In the genomic region with DNA sequence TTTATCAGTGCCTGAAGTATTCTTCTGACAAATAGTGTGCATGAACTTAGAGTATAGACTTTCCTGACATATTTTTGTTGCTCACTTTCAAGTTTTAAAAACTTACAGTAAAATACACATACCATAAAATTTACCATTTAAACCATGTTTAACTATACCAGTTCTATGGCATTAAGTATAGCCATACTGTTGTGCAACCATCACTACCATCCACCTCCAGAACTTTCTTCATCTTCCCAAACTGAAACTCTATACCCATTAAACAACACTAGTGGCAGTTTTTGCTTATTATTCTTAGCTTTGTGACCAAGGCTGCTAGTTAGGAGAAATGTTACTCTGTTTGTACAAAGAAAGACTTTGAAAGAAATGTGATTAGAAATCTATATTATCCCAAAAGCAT, we compare ENCODE assay signal across 17 cellular contexts. TPM values are rescaled to one million over a fixed set of nuclear protein-coding genes. Genes with fewer than 3 reads are reported as not detected.
A peak's percentile ranks its signal among the peaks of the same experiment; 100 is the strongest.
DNase-seq lines count a peak whose midpoint lies in the region; ATAC-seq, FAIRE-seq and TF ChIP-seq lines count a peak whose summit lies in the region.
"Had no signal": no experiment of that assay in that cellular context is flagged by ENCODE, and none has a peak within 500 bp of the region (broad histone marks: within the 10 kb centered on the region; RNA-seq: fewer than 3 reads in every experiment).

No MANE protein-coding gene starts in this region.

- no peaks in the 10 kb centered on the region for H4K20me1 ChIP-seq in IMR-90 (ENCODE audit: insufficient read depth, low read length)

- H3K9me1 ChIP-seq in IMR-90 (ENCODE audit: insufficient read depth, low read length) = no peaks in the 10 kb centered on the region; the same call in 1 of the 2 replicates

- no peaks in the 10 kb centered on the region; a peak in 2 of 4 replicates for H3K79me1 ChIP-seq in IMR-90 (ENCODE audit: low read depth in 1 of 2, low read length in 2 of 2)

- dilution Hi-C loops in IMR-90 (cut with HindIII; ENCODE audit: low sequenced_read_pairs, unreplicated experiment) = no loop called here

- no peak for TF ChIP-seq EP300 in A549 (IDR thresholded peaks at IDR 0.05)

- POLR2A ChIA-PET in A549 (lab: Yijun Ruan, JAX) (no interaction called here), IMR-90 (lab: Charles Lee; ENCODE audit: unreplicated experiment) (no interaction called here)

- H3K14ac ChIP-seq in IMR-90 (replicated peaks; ENCODE audit: low read depth, low read length) = no peak overlapping the region

- no peak overlapping the region for H3K23ac ChIP-seq in IMR-90 (ENCODE audit: low read depth, low read length)

- H2BK120ac ChIP-seq in IMR-90 (ENCODE audit: low read depth, low read length) = no peak overlapping the region

- H4K91ac ChIP-seq in IMR-90 (ENCODE audit: insufficient read depth, low read depth, low read length) = no peak overlapping the region

- no peaks in the 10 kb centered on the region for H3K36me3 ChIP-seq in IMR-90 (ENCODE audit: control insufficient read depth, insufficient read depth, low read length)
- no peaks in the 10 kb centered on the region for H3K36me3 ChIP-seq in H7 (replicated peaks; ENCODE audit: control insufficient read depth, insufficient read depth, low read length)

- in situ Hi-C loops in IMR-90 (cut with MboI; ENCODE audit: low sequenced_read_pairs) = no loop called here
- in situ Hi-C loops in G401 (cut with HindIII; ENCODE audit: low sequenced_read_pairs) = no loop called here

- no peak for FAIRE-seq in A549 (lab: Jason Lieb, UNC)
- FAIRE-seq: A204.1, GM12878 had no signal

- no peak for ATAC-seq in A549
- ATAC-seq in IMR-90 (ENCODE audit: low read depth) = peak; percentile 48; the same call in 1 of the 2 replicates
- no peak for ATAC-seq in GM18873 (IDR thresholded peaks at IDR 0.05; ENCODE audit: low FRiP score, unreplicated experiment)
- ATAC-seq: GM12878, GM23338 had no signal

- H2BK20ac ChIP-seq in IMR-90 (ENCODE audit: low read depth, low read length) = no peak overlapping the region

- no peak overlapping the region for H2AFZ ChIP-seq in IMR-90 (replicated peaks; ENCODE audit: low read length, poor library complexity)
- H2AFZ ChIP-seq: GM23338 had no signal

- no peak overlapping the region for H3K18ac ChIP-seq in IMR-90 (ENCODE audit: low read depth, low read length)

- H3K27ac ChIP-seq in A549 = peak overlapping the region; percentile 80 to 94
- H3K27ac ChIP-seq in IMR-90 (ENCODE audit: insufficient read depth, low read length) = no peak overlapping the region
- peak overlapping the region; percentile 72 for H3K27ac ChIP-seq in VCaP
- H3K27ac ChIP-seq: BLaER1 had no signal

- intact Hi-C loops in IMR-90 (cut with micrococcal nuclease) = no loop called here

- no peak overlapping the region for H2BK5ac ChIP-seq in IMR-90 (ENCODE audit: low read depth, low read length, poor library complexity, severe bottlenecking)

- no peak overlapping the region for H3K4ac ChIP-seq in IMR-90 (ENCODE audit: low read depth, low read length)

- H2AK9ac ChIP-seq in IMR-90 (replicated peaks; ENCODE audit: low read depth, low read length, poor library complexity) = no peak overlapping the region

- H3K56ac ChIP-seq in IMR-90 (ENCODE audit: extremely low read depth, insufficient read depth, low read length) = no peak overlapping the region

- BruUV-seq in IMR-90 (replicated peaks; lab: Mats Ljungman, UMichigan) = no TSS peak

- H3K9me3 ChIP-seq in A549 = no peaks in the 10 kb centered on the region
- no peaks in the 10 kb centered on the region for H3K9me3 ChIP-seq in IMR-90 (ENCODE audit: control insufficient read depth, insufficient read depth, low read length)

- TF ChIP-seq CTCF in A549 (IDR thresholded peaks at IDR 0.05) (no peak), IMR-90 (conservative IDR thresholded peaks at IDR 0.05; ENCODE audit: low read depth, low read length) (no peak), VCaP (conservative IDR thresholded peaks at IDR 0.05) (no peak)

- H3K4me2 ChIP-seq in A549 (peak overlapping the region; percentile 93), IMR-90 (ENCODE audit: low read depth, low read length) (no peak overlapping the region)
- H3K4me2 ChIP-seq: BLaER1, GM23338 had no signal

- H4K5ac ChIP-seq in IMR-90 (ENCODE audit: low read depth, low read length) = no peak overlapping the region

- H2BK15ac ChIP-seq in IMR-90 (ENCODE audit: low read depth, low read length) = no peak overlapping the region

- CTCF ChIA-PET in A549 (lab: Yijun Ruan, JAX) (no interaction called here), IMR-90 (lab: Yijun Ruan, JAX) (no interaction called here)

- peaks cover 41% of the 10 kb centered on the region for H3K4me1 ChIP-seq in A549
- H3K4me1 ChIP-seq in IMR-90 (ENCODE audit: control insufficient read depth, insufficient read depth, low read length) = no peaks in the 10 kb centered on the region; the same call in 1 of the 2 replicates
- H3K4me1 ChIP-seq: BLaER1 had no signal

- no peak overlapping the region for H3K9ac ChIP-seq in IMR-90 (ENCODE audit: low read depth, low read length)
- H3K9ac ChIP-seq: BLaER1 had no signal

- H2AK5ac ChIP-seq in IMR-90 (ENCODE audit: low read depth, low read length) = no peak overlapping the region

- no peak for DNase-seq in A549 (ENCODE audit: low read depth in 1 of 2, low spot score in 1 of 2)
- peak; percentile 27 for DNase-seq in IMR-90
- peak; percentile 10 for DNase-seq in fibroblast of peridontal ligament (ENCODE audit: extremely low read depth)
- DNase-seq in NCI-H1105 treated with DMSO at 0.1 percent for 48 hours (lab: John Stamatoyannopoulos, UW) = no peak
- no peak for DNase-seq in G401 (ENCODE audit: low spot score)
- DNase-seq in H7 = no peak
- DNase-seq: AML-193; CD4-positive, CD25-positive, alpha-beta regulatory T cell; DMS 273 treated with DMSO at 0.1 percent for 48 hours; H9 had no signal

- H3K27me3 ChIP-seq in IMR-90 (ENCODE audit: control insufficient read depth, insufficient read depth, low read length) (no peaks in the 10 kb centered on the region), H7 (ENCODE audit: control insufficient read depth, insufficient read depth, low read length) (no peaks in the 10 kb centered on the region)

- TF ChIP-seq POLR2A in A549 (IDR thresholded peaks at IDR 0.05; ENCODE audit: low read length) (no peak), IMR-90 (IDR thresholded peaks at IDR 0.05; ENCODE audit: low read depth, low read length) (no peak)

- TF ChIP-seq RAD21 in A549 (conservative IDR thresholded peaks at IDR 0.05 in 1 of 2, IDR thresholded peaks at IDR 0.05 in 1 of 2) (no peak), IMR-90 (IDR thresholded peaks at IDR 0.05; ENCODE audit: low read length) (no peak)

- no peak overlapping the region for H3K4me3 ChIP-seq in A549
- H3K4me3 ChIP-seq in IMR-90 (ENCODE audit: insufficient read depth, low read depth, low read length) = no peak overlapping the region
- H3K4me3 ChIP-seq in H7 (ENCODE audit: insufficient read depth, low read depth, low read length) = no peak overlapping the region
- H3K4me3 ChIP-seq: BLaER1, GM12878, GM23338 had no signal

- no peak overlapping the region for H4K8ac ChIP-seq in IMR-90 (ENCODE audit: low read depth in 2 of 2, low read length in 2 of 2)

RNA-seq across cellular contexts. Expression of gene ATP7A, which starts 25.8 kb away (rescaled TPM):
- polyA plus RNA-seq in A549 (2011; rRNA removed) (12.2 and 13.0 TPM in 2 replicates), A549 (2017; fragmentation: RNase III; extraction: RNeasy Plus Mini Kit Qiagen cat#74134 plus additional on column Dnase treatment) (6.0 to 6.8 TPM (median 6.5 TPM) in 3 replicates), IMR-90 (2012; rRNA removed) (2.9 and 4.2 TPM in 2 replicates)
- 1.1 and 1.4 TPM in 2 replicates for polyA plus RNA-seq in A549 (2012; cell fraction: cytosol; rRNA removed)
- 1.1 and 1.6 TPM in 2 replicates for polyA plus RNA-seq in A549 (2012; cell fraction: nucleus; rRNA removed)
- 15.8 and 18.4 TPM in 2 replicates for polyA minus RNA-seq in A549 (2011; rRNA and poly(A)+ RNA removed)
- 21.1 and 22.4 TPM in 2 replicates for total RNA-seq in IMR-90 (2012; rRNA removed)
- polyA plus RNA-seq in IMR-90 (2012; cell fraction: cytosol; rRNA removed) = 0.75 and 0.89 TPM in 2 replicates
- 0.41 and 3.3 TPM in 2 replicates for polyA plus RNA-seq in IMR-90 (2012; cell fraction: nucleus; rRNA removed; ENCODE audit: low replicate concordance)
- 1.4 and 5.2 TPM in 2 replicates for total RNA-seq in G401 (2014; rRNA removed; shearing (Covaris generic))
- total RNA-seq in H7 (2014; rRNA removed; shearing (Covaris generic)) = 2.1 and 2.5 TPM in 2 replicates

RNA-seq across cellular contexts. Expression of gene PGAM4, which starts 33.1 kb away (rescaled TPM):
- 0.22 TPM in 1 of 2 replicates, not detected in the other for polyA plus RNA-seq in A549 (2011; rRNA removed)
- not detected in 2 replicates for polyA plus RNA-seq in A549 (2012; cell fraction: cytosol; rRNA removed)
- polyA plus RNA-seq in A549 (2012; cell fraction: nucleus; rRNA removed) = not detected in 2 replicates
- polyA plus RNA-seq in A549 (2017; fragmentation: RNase III; extraction: RNeasy Plus Mini Kit Qiagen cat#74134 plus additional on column Dnase treatment) = 0.17 TPM in 1 of 3 replicates, not detected in the others
- polyA minus RNA-seq in A549 (2011; rRNA and poly(A)+ RNA removed) = not detected in 2 replicates
- total RNA-seq in IMR-90 (2012; rRNA removed) = 0.72 TPM in 1 of 2 replicates, not detected in the other
- 0.46 TPM in 1 of 2 replicates, not detected in the other for polyA plus RNA-seq in IMR-90 (2012; rRNA removed)
- not detected in 2 replicates for polyA plus RNA-seq in IMR-90 (2012; cell fraction: cytosol; rRNA removed)
- not detected in 2 replicates for polyA plus RNA-seq in IMR-90 (2012; cell fraction: nucleus; rRNA removed; ENCODE audit: low replicate concordance)
- 0.17 TPM in 1 of 2 replicates, not detected in the other for total RNA-seq in G401 (2014; rRNA removed; shearing (Covaris generic))
- total RNA-seq in H7 (2014; rRNA removed; shearing (Covaris generic)) = 0.26 and 0.28 TPM in 2 replicates
- total RNA-seq: CD4-positive, CD25-positive, alpha-beta regulatory T cell; Daoy had no signal
- polyA plus RNA-seq: CD4-positive, CD25-positive, alpha-beta regulatory T cell; GM23338 had no signal

RNA-seq across cellular contexts. Expression of gene COX7B, which starts 37.0 kb away (rescaled TPM):
- polyA plus RNA-seq in A549 (2011; rRNA removed) (1,133 and 1,475 TPM in 2 replicates), A549 (2017; fragmentation: RNase III; extraction: RNeasy Plus Mini Kit Qiagen cat#74134 plus additional on column Dnase treatment) (792 to 839 TPM (median 813 TPM) in 3 replicates), IMR-90 (2012; rRNA removed) (768 and 912 TPM in 2 replicates)
- polyA plus RNA-seq in A549 (2012; cell fraction: cytosol; rRNA removed) = 1,343 and 1,622 TPM in 2 replicates
- 430 and 649 TPM in 2 replicates for polyA plus RNA-seq in A549 (2012; cell fraction: nucleus; rRNA removed)
- polyA minus RNA-seq in A549 (2011; rRNA and poly(A)+ RNA removed) = 91.8 and 115 TPM in 2 replicates
- total RNA-seq in IMR-90 (2012; rRNA removed) = 330 and 336 TPM in 2 replicates
- polyA plus RNA-seq in IMR-90 (2012; cell fraction: cytosol; rRNA removed) = 277 and 421 TPM in 2 replicates
- polyA plus RNA-seq in IMR-90 (2012; cell fraction: nucleus; rRNA removed; ENCODE audit: low replicate concordance) = 49.7 and 337 TPM in 2 replicates
- 408 and 546 TPM in 2 replicates for total RNA-seq in G401 (2014; rRNA removed; shearing (Covaris generic))
- 220 and 313 TPM in 2 replicates for total RNA-seq in H7 (2014; rRNA removed; shearing (Covaris generic))

RNA-seq across cellular contexts. Expression of gene MAGT1, which starts 41.1 kb away (rescaled TPM):
- polyA plus RNA-seq in A549 (2011; rRNA removed) (81.6 and 86.4 TPM in 2 replicates), A549 (2017; fragmentation: RNase III; extraction: RNeasy Plus Mini Kit Qiagen cat#74134 plus additional on column Dnase treatment) (39.5 to 44.7 TPM (median 44.3 TPM) in 3 replicates), IMR-90 (2012; rRNA removed) (25.3 and 27.3 TPM in 2 replicates)
- 17.2 and 17.9 TPM in 2 replicates for polyA plus RNA-seq in A549 (2012; cell fraction: cytosol; rRNA removed)
- 10.0 and 17.2 TPM in 2 replicates for polyA plus RNA-seq in A549 (2012; cell fraction: nucleus; rRNA removed)
- 64.6 and 82.8 TPM in 2 replicates for polyA minus RNA-seq in A549 (2011; rRNA and poly(A)+ RNA removed)
- total RNA-seq in IMR-90 (2012; rRNA removed) = 74.7 and 82.8 TPM in 2 replicates
- polyA plus RNA-seq in IMR-90 (2012; cell fraction: cytosol; rRNA removed) = 23.9 and 58.3 TPM in 2 replicates
- 6.3 and 14.3 TPM in 2 replicates for polyA plus RNA-seq in IMR-90 (2012; cell fraction: nucleus; rRNA removed; ENCODE audit: low replicate concordance)
- 49.5 and 76.5 TPM in 2 replicates for total RNA-seq in G401 (2014; rRNA removed; shearing (Covaris generic))
- 39.5 and 44.8 TPM in 2 replicates for total RNA-seq in H7 (2014; rRNA removed; shearing (Covaris generic))

Comparison
In these comparisons a context has a peak if more than half of its experiments do, and no peak if none do; other contexts are left out.
1. DNase-seq: peak in IMR-90 (single experiment) and fibroblast of peridontal ligament (single experiment); none in A549 (0 of 2), NCI-H1105 treated with DMSO at 0.1 percent for 48 hours (single experiment), G401 (single experiment) and H7 (single experiment).